33 cellular contexts compared by ENCODE assay signal in genomic region chr10:28060031-28060607, GRCh38.
"Had no signal": no experiment of that assay in that cellular context is flagged by ENCODE, and none has a peak within 500 bp of the region (broad histone marks: within the 10 kb centered on the region; RNA-seq: fewer than 3 reads in every experiment).

No MANE protein-coding gene starts in this region.

- H3K4me1 ChIP-seq: lower lobe of right lung, uterus had no signal

- H3K36me3 ChIP-seq: uterus, WERI-Rb-1 had no signal

- ATAC-seq: activated CD4-positive, CD25-positive, alpha-beta regulatory T cell treated with anti-CD3 and anti-CD28 coated beads, Interleukin-2, amount 50 U/mL, for 24 hours; effector memory CD8-positive, alpha-beta T cell; left lobe of liver; lower lobe of right lung; mucosa of descending colon; sciatic nerve; stimulated activated effector memory CD8-positive, alpha-beta T cell treated with anti-CD3 and anti-CD28 coated beads, Interleukin-12 subunit alpha, Interleukin-12 subunit beta, amount 100 ng/mL, for 72 hours; stimulated activated naive CD8-positive, alpha-beta T cell treated with anti-CD3 and anti-CD28 coated beads, Interleukin-15, amount 100 ng/mL, for 72 hours; T-helper 17 cell had no signal

- H3K9me3 ChIP-seq: lower lobe of right lung, mucosa of descending colon, uterus had no signal

- H3K4me3 ChIP-seq: lower lobe of right lung, mucosa of descending colon, uterus had no signal

- H3K27me3 ChIP-seq: uterus had no signal

- H3K27ac ChIP-seq: lower lobe of right lung, uterus, WERI-Rb-1 had no signal

- DNase-seq: activated CD4-positive, alpha-beta T cell treated with anti-CD3 and anti-CD28 coated beads for 48 hours; activated CD4-positive, alpha-beta T cell treated with anti-CD3 and anti-CD28 coated beads, Interleukin-2, amount 50 U/mL, for 48 hours; activated CD8-positive, alpha-beta memory T cell treated with anti-CD3 and anti-CD28 coated beads, Interleukin-2, amount 50 U/mL, for 4 hours; activated effector memory CD4-positive, alpha-beta T cell treated with anti-CD3 and anti-CD28 coated beads, Interleukin-2, amount 50 U/mL, for 16 hours; activated naive CD4-positive, alpha-beta T cell treated with anti-CD3 and anti-CD28 coated beads for 36 hours; activated naive CD8-positive, alpha-beta T cell treated with anti-CD3 and anti-CD28 coated beads, Interleukin-2, amount 10 ng/mL, durations not matched to agents 7 days and 5 days; activated T-cell treated with anti-CD3 and anti-CD28 coated beads, Interleukin-2, amount 50 U/mL, for 1 hour; amniotic stem cell; caudate nucleus; cortex of kidney; effector memory CD8-positive, alpha-beta T cell; erythroblast; foreskin fibroblast; head of caudate nucleus; hippocampal formation; immature natural killer cell; kidney; lower lobe of right lung; mesendoderm; mucosa of descending colon; retina; small intestine; stimulated activated CD4-positive, alpha-beta T cell treated with anti-CD3 and anti-CD28 coated beads, Interleukin-4, amount 100 ng/mL, for 24 hours; stimulated activated naive CD8-positive, alpha-beta T cell treated with anti-CD3 and anti-CD28 coated beads, Interleukin-15, amount 100 ng/mL, for 72 hours; substantia nigra; T-helper 17 cell; T1000; uterus; WERI-Rb-1 had no signal
